In genomic region chr3:189001559-189001958, GRCh38 we compare ENCODE assay signal across 14 cellular contexts.
A peak's percentile ranks its signal among the peaks of the same experiment; 100 is the strongest.
DNase-seq lines count a peak whose midpoint lies in the region; ATAC-seq and TF ChIP-seq lines count a peak whose summit lies in the region.
"Had no signal": no experiment of that assay in that cellular context is flagged by ENCODE, and none has a peak within 500 bp of the region (broad histone marks: within the 10 kb centered on the region; RNA-seq: fewer than 3 reads in every experiment).

No MANE protein-coding gene starts in this region.

- H3K27ac ChIP-seq in ACC112 (ENCODE audit: low read depth, low read length), result peak overlapping the region; percentile 48
- H3K27ac ChIP-seq: BLaER1 treated with 17β-estradiol and CSF1 and Interleukin-3, amounts not matched to agents 10 nM and 100 nM; SK-N-MC had no signal

- H3K79me2 ChIP-seq in ACC112 (ENCODE audit: control insufficient read depth, insufficient read depth, low read length, unreplicated experiment), result no peaks in the 10 kb centered on the region

- TF ChIP-seq CTCF in HFFc6 (IDR thresholded peaks at IDR 0.05), result no peak

- peaks cover 18% of the 10 kb centered on the region for H3K4me1 Mint-ChIP-seq in HFFc6 (ENCODE audit: low read depth)
- H3K4me1 Mint-ChIP-seq in activated T-cell treated with anti-CD3 and anti-CD28 coated beads, Interleukin-2, amount 50 U/mL, for 24 hours (ENCODE audit: low read depth), result no peaks in the 10 kb centered on the region

- DNase-seq in HFFc6 (peak; percentile 85), amniotic epithelial cell (ENCODE audit: low read depth) (peak; percentile 88), glomerular visceral epithelial cell (ENCODE audit: extremely low spot score) (peak; percentile 42), HAP-1 (ENCODE audit: low spot score in 2 of 2) (no peak), NAMALWA (ENCODE audit: low spot score) (no peak)
- no peak for DNase-seq in activated T-cell treated with anti-CD3 and anti-CD28 coated beads, Interleukin-2, amount 50 U/mL, for 24 hours
- DNase-seq: activated CD4-positive, CD25-positive, alpha-beta regulatory T cell treated with anti-CD3 and anti-CD28 coated beads, Interleukin-2, amount 50 U/mL, for 72 hours; caudate nucleus; NCI-H1417; NCI-H82 had no signal

- H2AFZ ChIP-seq in ACC112 (ENCODE audit: low read length, unreplicated experiment), result peak overlapping the region; percentile 7

- no peaks in the 10 kb centered on the region for H3K9me3 Mint-ChIP-seq in HFFc6
- H3K9me3 Mint-ChIP-seq in activated T-cell treated with anti-CD3 and anti-CD28 coated beads, Interleukin-2, amount 50 U/mL, for 24 hours, result no peaks in the 10 kb centered on the region

- H3K4me3 Mint-ChIP-seq in HFFc6, result no peak overlapping the region
- H3K4me3 Mint-ChIP-seq in activated T-cell treated with anti-CD3 and anti-CD28 coated beads, Interleukin-2, amount 50 U/mL, for 24 hours, result no peak overlapping the region

- H3K27ac Mint-ChIP-seq in HFFc6, result peak overlapping the region; percentile 19; the same call in 1 of the 2 replicates
- no peak overlapping the region for H3K27ac Mint-ChIP-seq in activated T-cell treated with anti-CD3 and anti-CD28 coated beads, Interleukin-2, amount 50 U/mL, for 24 hours

- H3K27me3 ChIP-seq in ACC112 (ENCODE audit: insufficient read depth, low read length), result no peaks in the 10 kb centered on the region
- no peaks in the 10 kb centered on the region for H3K27me3 ChIP-seq in HAP-1 (ENCODE audit: low read depth)
- H3K27me3 ChIP-seq: BLaER1 treated with 17β-estradiol and CSF1 and Interleukin-3, amounts not matched to agents 10 nM and 100 nM had no signal

- H3K36me3 ChIP-seq in ACC112 (ENCODE audit: insufficient read depth, low read length) (no peaks in the 10 kb centered on the region), HAP-1 (replicated peaks) (no peaks in the 10 kb centered on the region)

- H3K4me3 ChIP-seq in ACC112 (ENCODE audit: low read depth, low read length) (no peak overlapping the region; the same call in 1 of the 2 replicates), HAP-1 (no peak overlapping the region)
- H3K4me3 ChIP-seq: BLaER1 treated with 17β-estradiol and CSF1 and Interleukin-3, amounts not matched to agents 10 nM and 100 nM; SK-N-MC had no signal

- H3K9me3 ChIP-seq in HAP-1, result no peaks in the 10 kb centered on the region

- H3K36me3 Mint-ChIP-seq in HFFc6 (ENCODE audit: low read depth), result no peaks in the 10 kb centered on the region
- H3K36me3 Mint-ChIP-seq in activated T-cell treated with anti-CD3 and anti-CD28 coated beads, Interleukin-2, amount 50 U/mL, for 24 hours (ENCODE audit: low read depth), result no peaks in the 10 kb centered on the region

- H3K4me1 ChIP-seq in ACC112 (ENCODE audit: control insufficient read depth, insufficient read depth, low read length, unreplicated experiment) (peaks cover 17% of the 10 kb centered on the region), HAP-1 (no peaks in the 10 kb centered on the region)
- H3K4me1 ChIP-seq: BLaER1 treated with 17β-estradiol and CSF1 and Interleukin-3, amounts not matched to agents 10 nM and 100 nM had no signal

- in situ Hi-C loops in HAP-1 (cut with MboI; ENCODE audit: low sequenced_read_pairs), result no loop called here

- no peaks in the 10 kb centered on the region for H3K27me3 Mint-ChIP-seq in HFFc6 (ENCODE audit: insufficient read depth)
- H3K27me3 Mint-ChIP-seq in activated T-cell treated with anti-CD3 and anti-CD28 coated beads, Interleukin-2, amount 50 U/mL, for 24 hours, result peaks cover 2% of the 10 kb centered on the region

- no peak for ATAC-seq in HG03095 (IDR thresholded peaks at IDR 0.05; ENCODE audit: unreplicated experiment)

Comparison
In these comparisons a context has a peak if more than half of its experiments do, and no peak if none do; other contexts are left out.
1. DNase-seq: peak in HFFc6 (single experiment), amniotic epithelial cell (single experiment) and glomerular visceral epithelial cell (single experiment); none in activated T-cell treated with anti-CD3 and anti-CD28 coated beads, Interleukin-2, amount 50 U/mL, for 24 hours (single experiment), HAP-1 (0 of 2) and NAMALWA (single experiment).